1 cellular context compared by ENCODE assay signal in the genomic region with DNA sequence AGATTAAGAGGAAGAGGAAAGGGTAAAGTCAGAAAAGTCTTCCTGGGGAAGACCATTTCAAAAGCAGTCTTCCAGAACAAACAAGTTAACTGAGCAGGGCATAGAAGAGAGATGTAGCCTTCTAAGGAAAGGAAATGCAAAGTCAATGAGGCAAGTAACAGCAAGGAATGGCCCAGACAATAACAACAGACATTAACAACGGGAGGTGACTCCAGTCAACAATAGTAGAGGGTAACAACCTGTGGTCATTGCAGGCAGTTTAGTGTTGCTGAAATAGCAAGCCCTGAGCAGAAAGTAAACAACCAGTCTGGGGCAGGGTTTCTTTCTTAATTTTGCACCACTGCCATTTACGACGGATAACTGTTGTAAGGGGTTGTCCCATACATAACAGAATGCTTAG.
TF ChIP-seq lines count a peak whose summit lies in the region.

No MANE protein-coding gene starts in this region.

TF ChIP-seq in HepG2, 621 proteins besides CTCF, POLR2A, EP300 and RAD21:
- no peak for TF ChIP-seq WIZ (CRISPR knock-in tag; IDR thresholded peaks at IDR 0.05)
- TF ChIP-seq FOXA3 (CRISPR knock-in tag; IDR thresholded peaks at IDR 0.05), result 0 out of 2 replicates have a peak, but pooled peaks have one; percentile 28
- TF ChIP-seq FOXA1 (IDR thresholded peaks at IDR 0.05), result no peak
- peak; percentile 33; the same call in 1 of the 2 replicates for TF ChIP-seq FOXA1 (CRISPR knock-in tag; IDR thresholded peaks at IDR 0.05)
- TF ChIP-seq, protein P1, sequence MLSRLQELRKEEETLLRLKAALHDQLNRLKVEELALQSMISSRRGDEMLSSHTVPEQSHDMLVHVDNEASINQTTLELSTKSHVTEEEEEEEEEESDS (CRISPR knock-in tag; IDR thresholded peaks at IDR 0.05; ENCODE audit: borderline replicate concordance), result no peak
- no peak for TF ChIP-seq NFIC (IDR thresholded peaks at IDR 0.05; ENCODE audit: low read length)
- no peak for TF ChIP-seq ZNF841 (CRISPR knock-in tag; IDR thresholded peaks at IDR 0.05; ENCODE audit: borderline replicate concordance)
